In genomic region chr1:31509124-31510072, GRCh38 we compare ENCODE assay signal across 10 cellular contexts.
DNase-seq lines count a peak whose midpoint lies in the region; ATAC-seq and TF ChIP-seq lines count a peak whose summit lies in the region.
"Had no signal": no experiment of that assay in that cellular context is flagged by ENCODE, and none has a peak within 500 bp of the region (broad histone marks: within the 10 kb centered on the region; RNA-seq: fewer than 3 reads in every experiment).

No MANE protein-coding gene starts in this region.

- H3K27me3 ChIP-seq in foreskin keratinocyte: no peaks in the 10 kb centered on the region

- H3K9me3 Mint-ChIP-seq in T-helper 2 cell treated with Interferon-gamma antibody and Interleukin-4, amounts not matched to agents 5 μg/mL and 100 μg/mL, for 36 hours: peaks cover 7% of the 10 kb centered on the region
- H3K9me3 Mint-ChIP-seq: activated naive CD4-positive, alpha-beta T cell treated with anti-CD3 and anti-CD28 coated beads, Interleukin-2, amount 50 U/mL, for 72 hours; effector memory CD8-positive, alpha-beta T cell had no signal

- no peaks in the 10 kb centered on the region for H3K36me3 Mint-ChIP-seq in T-helper 2 cell treated with Interferon-gamma antibody and Interleukin-4, amounts not matched to agents 5 μg/mL and 100 μg/mL, for 36 hours (ENCODE audit: low read depth)
- H3K36me3 Mint-ChIP-seq: activated naive CD4-positive, alpha-beta T cell treated with anti-CD3 and anti-CD28 coated beads, Interleukin-2, amount 50 U/mL, for 72 hours had no signal

- H3K27ac ChIP-seq in 22Rv1 (peak overlapping the region; percentile 68), foreskin keratinocyte (no peak overlapping the region)

- TF ChIP-seq CTCF in 22Rv1 (IDR thresholded peaks at IDR 0.05) (no peak), foreskin keratinocyte (conservative IDR thresholded peaks at IDR 0.05) (no peak)

- H3K4me1 ChIP-seq in foreskin keratinocyte: no peaks in the 10 kb centered on the region

- H3K4me1 Mint-ChIP-seq in T-helper 2 cell treated with Interferon-gamma antibody and Interleukin-4, amounts not matched to agents 5 μg/mL and 100 μg/mL, for 36 hours (ENCODE audit: low read depth): peaks cover 29% of the 10 kb centered on the region

- peak; percentile 15 for DNase-seq in T-helper 2 cell treated with Interferon-gamma antibody and Interleukin-4, amounts not matched to agents 5 μg/mL and 100 μg/mL, for 36 hours (ENCODE audit: low spot score)
- DNase-seq in NCI-H446 (lab: John Stamatoyannopoulos, UW): no peak
- no peak for DNase-seq in foreskin keratinocyte
- DNase-seq in NCI-H128 (lab: John Stamatoyannopoulos, UW; ENCODE audit: unreplicated experiment): no peak
- DNase-seq: effector memory CD8-positive, alpha-beta T cell had no signal

- peaks cover 7% of the 10 kb centered on the region for H3K27me3 Mint-ChIP-seq in T-helper 2 cell treated with Interferon-gamma antibody and Interleukin-4, amounts not matched to agents 5 μg/mL and 100 μg/mL, for 36 hours (ENCODE audit: low read depth)

- no peak overlapping the region for H3K4me3 Mint-ChIP-seq in T-helper 2 cell treated with Interferon-gamma antibody and Interleukin-4, amounts not matched to agents 5 μg/mL and 100 μg/mL, for 36 hours
- H3K4me3 Mint-ChIP-seq: effector memory CD8-positive, alpha-beta T cell had no signal

- ATAC-seq in GM18867 (IDR thresholded peaks at IDR 0.05; ENCODE audit: unreplicated experiment): peak; percentile 42
- ATAC-seq in HG02970 (IDR thresholded peaks at IDR 0.05; ENCODE audit: low FRiP score, unreplicated experiment): peak; percentile 41
- no peak for ATAC-seq in activated CD4-positive, CD25-positive, alpha-beta regulatory T cell treated with anti-CD3 and anti-CD28 coated beads, Interleukin-2, amount 50 U/mL, for 24 hours
- no peak for ATAC-seq in foreskin keratinocyte
- ATAC-seq: effector memory CD8-positive, alpha-beta T cell had no signal

- peak overlapping the region; percentile 49 for H3K27ac Mint-ChIP-seq in T-helper 2 cell treated with Interferon-gamma antibody and Interleukin-4, amounts not matched to agents 5 μg/mL and 100 μg/mL, for 36 hours
- H3K27ac Mint-ChIP-seq: activated naive CD4-positive, alpha-beta T cell treated with anti-CD3 and anti-CD28 coated beads, Interleukin-2, amount 50 U/mL, for 72 hours; effector memory CD8-positive, alpha-beta T cell had no signal

Comparison
In these comparisons a context has a peak if more than half of its experiments do, and no peak if none do; other contexts are left out.
1. ATAC-seq: peak in GM18867 (single experiment) and HG02970 (single experiment); none in activated CD4-positive, CD25-positive, alpha-beta regulatory T cell treated with anti-CD3 and anti-CD28 coated beads, Interleukin-2, amount 50 U/mL, for 24 hours (0 of 2) and foreskin keratinocyte (single experiment).